Comparison of ENCODE assay signal across 1 cellular context in genomic region chr3:124928333-124929202, GRCh38.
TF ChIP-seq lines count a peak whose summit lies in the region.

No MANE protein-coding gene starts in this region.

TF ChIP-seq in SK-N-SH treated with all-trans-retinoic acid at 6 μM for 48 hours, 23 proteins besides CTCF, POLR2A, EP300 and RAD21 (continued from another document):
- TF ChIP-seq PATZ1 (CRISPR knock-in tag; IDR thresholded peaks at IDR 0.05; ENCODE audit: borderline replicate concordance) (no peak), PPARA (CRISPR knock-in tag; IDR thresholded peaks at IDR 0.05; ENCODE audit: borderline replicate concordance) (no peak), ZNF70 (CRISPR knock-in tag; IDR thresholded peaks at IDR 0.05) (no peak), ESRRG (CRISPR knock-in tag; IDR thresholded peaks at IDR 0.05) (no peak), ZFP3 (CRISPR knock-in tag; IDR thresholded peaks at IDR 0.05) (no peak), RARB (CRISPR knock-in tag; IDR thresholded peaks at IDR 0.05) (no peak)
